Comparison of ENCODE assay signal across 22 cellular contexts in the genomic region with DNA sequence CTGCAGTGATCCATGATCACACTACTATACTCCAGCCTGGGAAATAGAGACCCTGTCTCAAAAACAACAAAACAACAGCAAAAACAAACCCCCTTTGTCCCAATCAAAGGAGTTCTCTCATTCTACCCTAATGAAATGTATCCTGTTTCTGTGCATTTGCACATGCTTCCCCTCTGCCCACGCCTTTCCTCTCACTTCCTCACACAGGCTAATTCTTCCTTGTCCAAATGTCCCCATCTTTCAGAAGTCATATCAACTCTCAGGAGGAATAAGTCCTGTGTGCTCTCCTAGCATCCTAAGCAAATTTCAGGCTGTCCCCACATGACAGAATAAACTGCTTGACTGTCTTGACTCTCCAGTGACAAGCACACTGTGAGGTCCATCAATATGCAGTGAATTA.
"Had no signal": no experiment of that assay in that cellular context is flagged by ENCODE, and none has a peak within 500 bp of the region (broad histone marks: within the 10 kb centered on the region; RNA-seq: fewer than 3 reads in every experiment).

No MANE protein-coding gene starts in this region.

- H3K4me1 Mint-ChIP-seq: activated T-helper 17 cell treated with anti-CD3 and anti-CD28 coated beads, Interleukin-2, amount 50 U/mL, for 72 hours; nephron progenitor cell had no signal

- H3K27me3 ChIP-seq: adrenal gland, ascending aorta, brain microvascular endothelial cell, heart right ventricle had no signal

- H3K9me3 ChIP-seq: adrenal gland, ascending aorta had no signal

- H3K36me3 Mint-ChIP-seq: activated naive CD8-positive, alpha-beta T cell; memory B cell had no signal

- ATAC-seq: activated T-helper 17 cell treated with anti-CD3 and anti-CD28 coated beads, Interleukin-2, amount 50 U/mL, for 72 hours; heart right ventricle; left colon; sciatic nerve had no signal

- H3K27ac Mint-ChIP-seq: activated naive CD8-positive, alpha-beta T cell; activated T-cell treated with anti-CD3 and anti-CD28 coated beads, Interleukin-2, amount 50 U/mL, for 24 hours; activated T-helper 17 cell treated with anti-CD3 and anti-CD28 coated beads, Interleukin-2, amount 50 U/mL, for 72 hours; memory B cell; nephron progenitor cell had no signal

- H3K36me3 ChIP-seq: adrenal gland, ascending aorta, brain microvascular endothelial cell, heart right ventricle had no signal

- H3K4me3 ChIP-seq: adrenal gland, ascending aorta, heart right ventricle, smooth muscle cell had no signal

- H3K9me3 Mint-ChIP-seq: memory B cell, nephron progenitor cell had no signal

- H3K4me3 Mint-ChIP-seq: activated naive CD8-positive, alpha-beta T cell; activated T-cell treated with anti-CD3 and anti-CD28 coated beads, Interleukin-2, amount 50 U/mL, for 24 hours; activated T-helper 17 cell treated with anti-CD3 and anti-CD28 coated beads, Interleukin-2, amount 50 U/mL, for 72 hours; memory B cell; nephron progenitor cell had no signal

- H3K27ac ChIP-seq: adrenal gland, ascending aorta, brain microvascular endothelial cell, heart right ventricle had no signal

- DNase-seq: activated CD4-positive, alpha-beta T cell treated with anti-CD3 and anti-CD28 coated beads, Interleukin-2, amount 50 U/mL, for 4 hours; activated CD8-positive, alpha-beta memory T cell treated with anti-CD3 and anti-CD28 coated beads for 24 hours; activated CD8-positive, alpha-beta memory T cell treated with anti-CD3 and anti-CD28 coated beads, Interleukin-2, amount 50 U/mL, for 4 hours; activated T-cell treated with anti-CD3 and anti-CD28 coated beads, Interleukin-2, amount 50 U/mL, for 24 hours; adrenal gland; brain microvascular endothelial cell; caudate nucleus; foreskin fibroblast; heart right ventricle; left colon; nephron progenitor cell; occipital lobe; stimulated activated CD4-positive, alpha-beta T cell treated with anti-CD3 and anti-CD28 coated beads, Interleukin-2, amount 100 ng/mL, for 48 hours; stimulated activated naive CD4-positive, alpha-beta T cell treated with Interleukin-2 at 50 U/mL for 16 hours; T-helper 1 cell had no signal

- FAIRE-seq: keratinocyte had no signal

- H3K4me2 ChIP-seq: smooth muscle cell had no signal
